25 cellular contexts compared by ENCODE assay signal in genomic region chr5:79901631-79902030, GRCh38.
"Had no signal": no experiment of that assay in that cellular context is flagged by ENCODE, and none has a peak within 500 bp of the region (broad histone marks: within the 10 kb centered on the region; RNA-seq: fewer than 3 reads in every experiment).

No MANE protein-coding gene starts in this region.

- H3K27me3 ChIP-seq: colonic mucosa, esophagus squamous epithelium, gastrocnemius medialis, heart left ventricle, heart right ventricle had no signal

- DNase-seq: colonic mucosa; cortex of kidney; dermis blood vessel endothelial cell; dorsolateral prefrontal cortex; effector CD4-positive, alpha-beta T cell; effector CD8-positive, alpha-beta T cell; effector memory CD4-positive, alpha-beta T cell; effector memory CD8-positive, alpha-beta T cell; endodermal cell; erythroblast; esophagus squamous epithelium; foreskin fibroblast; foreskin keratinocyte; foreskin melanocyte; gastrocnemius medialis; glutamatergic neuron; head of caudate nucleus; heart left ventricle; heart right ventricle had no signal

- H3K4me2 ChIP-seq: hepatocyte had no signal

- H3K9me3 ChIP-seq: colonic mucosa, esophagus squamous epithelium, gastrocnemius medialis, gastroesophageal sphincter, heart left ventricle, heart right ventricle had no signal

- H3K79me2 ChIP-seq: hepatocyte had no signal

- ATAC-seq: effector memory CD8-positive, alpha-beta T cell; esophagus mucosa; foreskin keratinocyte; gastrocnemius medialis; gastroesophageal sphincter; heart left ventricle; heart right ventricle had no signal

- H3K27ac ChIP-seq: colonic mucosa, coronary artery, dorsolateral prefrontal cortex, epithelial cell of prostate, esophagus muscularis mucosa, esophagus squamous epithelium, foreskin keratinocyte, gastrocnemius medialis, gastroesophageal sphincter, heart left ventricle, heart right ventricle, hepatocyte had no signal

- H2AFZ ChIP-seq: hepatocyte had no signal

- H3K4me3 ChIP-seq: colonic mucosa, coronary artery, dorsolateral prefrontal cortex, esophagus muscularis mucosa, esophagus squamous epithelium, gastrocnemius medialis, gastroesophageal sphincter, heart left ventricle, heart right ventricle, hepatocyte had no signal

- H3K4me1 ChIP-seq: colonic mucosa, esophagus muscularis mucosa, esophagus squamous epithelium, foreskin keratinocyte, gastrocnemius medialis, gastroesophageal sphincter, heart left ventricle had no signal

- H3K36me3 ChIP-seq: colonic mucosa, esophagus muscularis mucosa, esophagus squamous epithelium, gastrocnemius medialis, gastroesophageal sphincter, heart left ventricle, heart right ventricle had no signal
